In genomic region chr5:4230905-4231561, GRCh38 we compare ENCODE assay signal across 23 cellular contexts.
DNase-seq lines count a peak whose midpoint lies in the region; ATAC-seq lines count a peak whose summit lies in the region.
"Had no signal": no experiment of that assay in that cellular context is flagged by ENCODE, and none has a peak within 500 bp of the region (broad histone marks: within the 10 kb centered on the region; RNA-seq: fewer than 3 reads in every experiment).

No MANE protein-coding gene starts in this region.

- no peaks in the 10 kb centered on the region for H3K79me1 ChIP-seq in mesendoderm (ENCODE audit: low read length)

- H3K4me2 ChIP-seq in mesendoderm (ENCODE audit: low read length): no peak overlapping the region
- H3K4me2 ChIP-seq: PC-9, SK-N-SH had no signal

- H2BK120ac ChIP-seq in mesendoderm (ENCODE audit: low read depth, low read length): no peak overlapping the region

- no peaks in the 10 kb centered on the region for H3K79me2 ChIP-seq in mesendoderm (ENCODE audit: control insufficient read depth, insufficient read depth, low read length)

- H3K36me3 Mint-ChIP-seq in activated T-cell treated with anti-CD3 and anti-CD28 coated beads, Interleukin-2, amount 50 U/mL, for 72 hours (ENCODE audit: insufficient read depth in 2 of 2): peaks cover 5 to 7% of the 10 kb centered on the region in 2 donors

- no peak overlapping the region for H2AK5ac ChIP-seq in mesendoderm (ENCODE audit: low read length)

- no peak overlapping the region for H3K27ac ChIP-seq in mesendoderm (ENCODE audit: low read depth, low read length)
- H3K27ac ChIP-seq: cardiac muscle cell, pancreas, PC-9, thoracic aorta had no signal

- H4K5ac ChIP-seq in mesendoderm (ENCODE audit: low read length): no peak overlapping the region

- H3K4me3 ChIP-seq in mesendoderm (ENCODE audit: low read length): no peak overlapping the region
- H3K4me3 ChIP-seq: cardiac muscle cell, pancreas, PC-9, thoracic aorta had no signal

- peak; percentile 56 for ATAC-seq in sciatic nerve
- no peak for ATAC-seq in activated T-cell treated with anti-CD3 and anti-CD28 coated beads, Interleukin-2, amount 50 U/mL, for 72 hours (replicated peaks in 1 of 2)
- ATAC-seq: activated naive CD8-positive, alpha-beta T cell treated with anti-CD3 and anti-CD28 coated beads, Interleukin-2, amount 50 U/mL, for 24 hours; activated T-helper 17 cell treated with anti-CD3 and anti-CD28 coated beads, Interleukin-2, amount 50 U/mL, for 72 hours; left colon; pancreas had no signal

- no peak overlapping the region for H3K56ac ChIP-seq in mesendoderm (ENCODE audit: low read length)

- no peak overlapping the region for H3K27ac Mint-ChIP-seq in activated T-cell treated with anti-CD3 and anti-CD28 coated beads, Interleukin-2, amount 50 U/mL, for 72 hours
- H3K27ac Mint-ChIP-seq: activated naive CD8-positive, alpha-beta T cell treated with anti-CD3 and anti-CD28 coated beads, Interleukin-2, amount 50 U/mL, for 24 hours; activated T-helper 17 cell treated with anti-CD3 and anti-CD28 coated beads, Interleukin-2, amount 50 U/mL, for 72 hours had no signal

- H4K8ac ChIP-seq in mesendoderm (ENCODE audit: low read depth, low read length): no peak overlapping the region

- DNase-seq in NCI-H524 (lab: John Stamatoyannopoulos, UW) (peak; percentile 52 to 68), ecto neural progenitor cell (ENCODE audit: low spot score) (peak; percentile 58), mesendoderm (peak; percentile 16), sciatic nerve (ENCODE audit: low spot score) (no peak), kidney glomerular epithelial cell (lab: John Stamatoyannopoulos, UW) (no peak), NCI-H146 treated with DMSO at 0.1 percent for 48 hours (lab: John Stamatoyannopoulos, UW; ENCODE audit: unreplicated experiment) (no peak)
- no peak for DNase-seq in stimulated activated naive CD4-positive, alpha-beta T cell treated with Interleukin-2 at 50 U/mL for 16 hours (lab: John Stamatoyannopoulos, UW)
- no peak for DNase-seq in activated T-cell treated with anti-CD3 and anti-CD28 coated beads, Interleukin-2, amount 50 U/mL, for 72 hours
- DNase-seq: activated CD4-positive, CD25-positive, alpha-beta regulatory T cell treated with anti-CD3 and anti-CD28 coated beads, Interleukin-2, amount 50 U/mL, for 72 hours; activated naive CD8-positive, alpha-beta T cell treated with anti-CD3 and anti-CD28 coated beads, Interleukin-2, amount 50 U/mL, for 24 hours; AML-193; Karpas-422; left colon; NCI-H1092 treated with DMSO at 0.1 percent for 48 hours; pancreas; PC-9; SK-N-SH; small intestine; stimulated activated CD8-positive, alpha-beta memory T cell treated with anti-CD3 and anti-CD28 coated beads, Interleukin-4, amount 100 ng/mL, for 48 hours; T1000 had no signal

- no peak overlapping the region for H3K23ac ChIP-seq in mesendoderm (ENCODE audit: low read length)

- no peak overlapping the region for H2BK5ac ChIP-seq in mesendoderm (ENCODE audit: low read length)

- intact Hi-C loops in sciatic nerve (cut with DNase I): no loop called here

- no peak overlapping the region for H3K9ac ChIP-seq in mesendoderm (ENCODE audit: low read length)
- H3K9ac ChIP-seq: SK-N-SH had no signal

- peaks cover 0 to 16% of the 10 kb centered on the region in 2 donors for H3K9me3 Mint-ChIP-seq in activated T-cell treated with anti-CD3 and anti-CD28 coated beads, Interleukin-2, amount 50 U/mL, for 72 hours

- H3K27me3 ChIP-seq in mesendoderm (ENCODE audit: insufficient read depth, low read length, poor library complexity): no peaks in the 10 kb centered on the region
- H3K27me3 ChIP-seq: pancreas had no signal

- H2BK15ac ChIP-seq in mesendoderm (replicated peaks; ENCODE audit: low read depth): no peak overlapping the region

- no CpG with 5 or more reads among the region's 17 CpGs for WGBS in mesendoderm (ENCODE audit: extremely low coverage, insufficient coverage, low lambda C conversion rate)

- no peak overlapping the region for H3K4ac ChIP-seq in mesendoderm (ENCODE audit: low read depth, low read length)

- H3K4me1 Mint-ChIP-seq in activated T-cell treated with anti-CD3 and anti-CD28 coated beads, Interleukin-2, amount 50 U/mL, for 72 hours (ENCODE audit: low read depth): no peaks in the 10 kb centered on the region
- H3K4me1 Mint-ChIP-seq: activated naive CD8-positive, alpha-beta T cell treated with anti-CD3 and anti-CD28 coated beads, Interleukin-2, amount 50 U/mL, for 24 hours; activated T-helper 17 cell treated with anti-CD3 and anti-CD28 coated beads, Interleukin-2, amount 50 U/mL, for 72 hours had no signal

- H3K36me3 ChIP-seq in mesendoderm (ENCODE audit: control insufficient read depth, insufficient read depth, low read length): no peaks in the 10 kb centered on the region
- H3K36me3 ChIP-seq: cardiac muscle cell, pancreas, thoracic aorta had no signal

- H3K27me3 Mint-ChIP-seq in activated T-cell treated with anti-CD3 and anti-CD28 coated beads, Interleukin-2, amount 50 U/mL, for 72 hours (ENCODE audit: low read depth): no peaks in the 10 kb centered on the region
- H3K27me3 Mint-ChIP-seq: activated naive CD8-positive, alpha-beta T cell treated with anti-CD3 and anti-CD28 coated beads, Interleukin-2, amount 50 U/mL, for 24 hours; activated T-helper 17 cell treated with anti-CD3 and anti-CD28 coated beads, Interleukin-2, amount 50 U/mL, for 72 hours had no signal

- H3K18ac ChIP-seq in mesendoderm (ENCODE audit: low read length): no peak overlapping the region

- H3K4me1 ChIP-seq in mesendoderm (ENCODE audit: control insufficient read depth, low read depth, low read length): no peaks in the 10 kb centered on the region
- H3K4me1 ChIP-seq: pancreas had no signal

- no peak overlapping the region for H3K4me3 Mint-ChIP-seq in activated T-cell treated with anti-CD3 and anti-CD28 coated beads, Interleukin-2, amount 50 U/mL, for 72 hours
- H3K4me3 Mint-ChIP-seq: activated naive CD8-positive, alpha-beta T cell treated with anti-CD3 and anti-CD28 coated beads, Interleukin-2, amount 50 U/mL, for 24 hours; activated T-helper 17 cell treated with anti-CD3 and anti-CD28 coated beads, Interleukin-2, amount 50 U/mL, for 72 hours had no signal

Comparison
In these comparisons a context has a peak if more than half of its experiments do, and no peak if none do; other contexts are left out.
1. DNase-seq: peak in NCI-H524 (2 of 2), ecto neural progenitor cell (single experiment) and mesendoderm (single experiment); none in sciatic nerve (single experiment), kidney glomerular epithelial cell (single experiment), NCI-H146 treated with DMSO at 0.1 percent for 48 hours (single experiment), stimulated activated naive CD4-positive, alpha-beta T cell treated with Interleukin-2 at 50 U/mL for 16 hours (single experiment) and activated T-cell treated with anti-CD3 and anti-CD28 coated beads, Interleukin-2, amount 50 U/mL, for 72 hours (0 of 2).